In genomic region chr3:110016235-110016634, GRCh38 we compare ENCODE assay signal across 22 cellular contexts.
DNase-seq lines count a peak whose midpoint lies in the region; ATAC-seq and TF ChIP-seq lines count a peak whose summit lies in the region.
"Had no signal": no experiment of that assay in that cellular context is flagged by ENCODE, and none has a peak within 500 bp of the region (broad histone marks: within the 10 kb centered on the region; RNA-seq: fewer than 3 reads in every experiment).

No MANE protein-coding gene starts in this region.

- H3K36me3 Mint-ChIP-seq in CD4-positive, alpha-beta memory T cell: no peaks in the 10 kb centered on the region
- no peaks in the 10 kb centered on the region for H3K36me3 Mint-ChIP-seq in endothelial cell (ENCODE audit: low read depth, unreplicated experiment)
- H3K36me3 Mint-ChIP-seq: naive B cell had no signal

- peaks cover 10% of the 10 kb centered on the region for H3K4me1 ChIP-seq in CD4-positive, alpha-beta memory T cell (ENCODE audit: insufficient read depth, low read length)
- H3K4me1 ChIP-seq in Loucy (ENCODE audit: insufficient read depth, low read length, poor library complexity, severe bottlenecking) (no peaks in the 10 kb centered on the region), osteoblast (ENCODE audit: insufficient read depth, low read length) (no peaks in the 10 kb centered on the region), transverse colon (no peaks in the 10 kb centered on the region)
- H3K4me1 ChIP-seq: prostate gland had no signal

- H2AFZ ChIP-seq in Loucy (ENCODE audit: low read length) (peak overlapping the region; percentile 76; the same call in 1 of the 2 replicates), osteoblast (ENCODE audit: low read length) (peak overlapping the region; percentile 85)

- peak overlapping the region in 1 of 7 donors; percentile 29 for H3K27ac Mint-ChIP-seq in CD4-positive, alpha-beta memory T cell
- H3K27ac Mint-ChIP-seq in endothelial cell (ENCODE audit: unreplicated experiment): peak overlapping the region; percentile 26
- H3K27ac Mint-ChIP-seq: activated CD8-positive, alpha-beta T cell treated with anti-CD3 and anti-CD28 coated beads, Interleukin-2, amount 10 ng/mL, durations not matched to agents 7 days and 5 days; activated T-cell treated with anti-CD3 and anti-CD28 coated beads, Interleukin-2, amount 50 U/mL, for 72 hours; CD8-positive, alpha-beta memory T cell; naive B cell; stimulated activated naive CD8-positive, alpha-beta T cell treated with anti-CD3 and anti-CD28 coated beads, Interleukin-15, Interleukin-2, amounts not matched to agents 100 ng/mL and 50 ng/mL, for 24 hours; T-helper 1 cell treated with Interleukin-12 subunit alpha and Interleukin-12 subunit beta and Interleukin-4 antibody, amounts not matched to agents 30 μg/mL and 1 μg/mL, for 36 hours had no signal

- intact Hi-C loops in CD4-positive, alpha-beta memory T cell (cut with micrococcal nuclease): no loop called here
- intact Hi-C loops in transverse colon (cut with DNase I; ENCODE audit: low total_unique reads): no loop called here

- H3K36me3 ChIP-seq in CD4-positive, alpha-beta memory T cell (ENCODE audit: insufficient read depth, low read length): no peaks in the 10 kb centered on the region
- no peaks in the 10 kb centered on the region for H3K36me3 ChIP-seq in Loucy (ENCODE audit: insufficient read depth, low read length)
- no peaks in the 10 kb centered on the region for H3K36me3 ChIP-seq in osteoblast (ENCODE audit: insufficient read depth, low read length)
- H3K36me3 ChIP-seq in transverse colon: no peaks in the 10 kb centered on the region
- H3K36me3 ChIP-seq: left ventricle myocardium inferior, prostate gland had no signal

- H3K9me3 ChIP-seq in CD4-positive, alpha-beta memory T cell (ENCODE audit: control insufficient read depth in 1 of 2, low read length in 2 of 2): no peaks in the 10 kb centered on the region
- H3K9me3 ChIP-seq in Loucy (ENCODE audit: insufficient read depth, low read depth, low read length) (no peaks in the 10 kb centered on the region), osteoblast (ENCODE audit: low read depth, low read length) (no peaks in the 10 kb centered on the region), transverse colon (no peaks in the 10 kb centered on the region)
- H3K9me3 ChIP-seq: prostate gland had no signal

- no peaks in the 10 kb centered on the region for H3K9me2 ChIP-seq in Loucy (replicated peaks; ENCODE audit: low read depth, low read length)

- DNase-seq in CD4-positive, alpha-beta memory T cell: no peak
- DNase-seq in endothelial cell (ENCODE audit: low spot score): no peak
- no peak for DNase-seq in osteoblast (ENCODE audit: insufficient read length, low spot score, missing footprints)
- DNase-seq in transverse colon: no peak
- no peak for DNase-seq in stimulated activated CD4-positive, alpha-beta T cell treated with anti-CD3 and anti-CD28 coated beads, Interleukin-12 subunit alpha, Interleukin-12 subunit beta, amount 100 ng/mL, for 4 hours
- no peak for DNase-seq in NCI-H2196 (lab: John Stamatoyannopoulos, UW; ENCODE audit: unreplicated experiment)
- DNase-seq: activated CD8-positive, alpha-beta T cell treated with anti-CD3 and anti-CD28 coated beads, Interleukin-2, amount 10 ng/mL, durations not matched to agents 7 days and 5 days; activated T-cell treated with anti-CD3 and anti-CD28 coated beads, Interleukin-2, amount 50 U/mL, for 72 hours; CD8-positive, alpha-beta memory T cell; DMS79; left ventricle myocardium inferior; MM.1S; naive B cell; NCI-H187 treated with DMSO at 0.1 percent for 48 hours; NCI-H446; Right ventricle myocardium superior had no signal

- peak overlapping the region in 6 of 8 donors; percentile 29 to 64 (median 48) for H3K4me3 Mint-ChIP-seq in CD4-positive, alpha-beta memory T cell
- H3K4me3 Mint-ChIP-seq in endothelial cell (ENCODE audit: unreplicated experiment): no peak overlapping the region
- H3K4me3 Mint-ChIP-seq: activated CD8-positive, alpha-beta T cell treated with anti-CD3 and anti-CD28 coated beads, Interleukin-2, amount 10 ng/mL, durations not matched to agents 7 days and 5 days; central memory CD8-positive, alpha-beta T cell; naive B cell; stimulated activated naive CD8-positive, alpha-beta T cell treated with anti-CD3 and anti-CD28 coated beads, Interleukin-15, Interleukin-2, amounts not matched to agents 100 ng/mL and 50 ng/mL, for 24 hours; T-helper 1 cell treated with Interleukin-12 subunit alpha and Interleukin-12 subunit beta and Interleukin-4 antibody, amounts not matched to agents 30 μg/mL and 1 μg/mL, for 36 hours had no signal

- no peak overlapping the region for H3K4me3 ChIP-seq in CD4-positive, alpha-beta memory T cell (ENCODE audit: low read length in 2 of 2)
- H3K4me3 ChIP-seq in Loucy (ENCODE audit: low read length, poor library complexity, severe bottlenecking): no peak overlapping the region
- peak overlapping the region; percentile 52 for H3K4me3 ChIP-seq in osteoblast (ENCODE audit: insufficient read depth, low read length)
- H3K4me3 ChIP-seq in transverse colon: no peak overlapping the region
- H3K4me3 ChIP-seq: left ventricle myocardium inferior, prostate gland had no signal

- peaks cover 0 to 3% (median 0%) of the 10 kb centered on the region in 8 donors for H3K9me3 Mint-ChIP-seq in CD4-positive, alpha-beta memory T cell
- H3K9me3 Mint-ChIP-seq in endothelial cell (ENCODE audit: unreplicated experiment): no peaks in the 10 kb centered on the region
- H3K9me3 Mint-ChIP-seq: CD8-positive, alpha-beta memory T cell; central memory CD8-positive, alpha-beta T cell; T-helper 1 cell treated with Interleukin-12 subunit alpha and Interleukin-12 subunit beta and Interleukin-4 antibody, amounts not matched to agents 30 μg/mL and 1 μg/mL, for 36 hours had no signal

- no peaks in the 10 kb centered on the region for H3K27me3 Mint-ChIP-seq in CD4-positive, alpha-beta memory T cell
- H3K27me3 Mint-ChIP-seq in endothelial cell (ENCODE audit: unreplicated experiment): no peaks in the 10 kb centered on the region
- H3K27me3 Mint-ChIP-seq: CD8-positive, alpha-beta memory T cell; central memory CD8-positive, alpha-beta T cell; naive B cell; stimulated activated naive CD8-positive, alpha-beta T cell treated with anti-CD3 and anti-CD28 coated beads, Interleukin-15, Interleukin-2, amounts not matched to agents 100 ng/mL and 50 ng/mL, for 24 hours had no signal

- no peaks in the 10 kb centered on the region for H3F3A ChIP-seq in Loucy (ENCODE audit: low read depth)

- no peak for ATAC-seq in GM19397 (IDR thresholded peaks at IDR 0.05; ENCODE audit: unreplicated experiment)
- ATAC-seq: activated CD8-positive, alpha-beta T cell treated with anti-CD3 and anti-CD28 coated beads, Interleukin-2, amount 10 ng/mL, durations not matched to agents 7 days and 5 days had no signal

- no peak for TF ChIP-seq EP300 in transverse colon (IDR thresholded peaks at IDR 0.05; ENCODE audit: low read depth)

- H4K20me1 ChIP-seq in Loucy (ENCODE audit: insufficient read depth, low read length, poor library complexity, severe bottlenecking) (no peaks in the 10 kb centered on the region), osteoblast (ENCODE audit: insufficient read depth, low read length) (no peaks in the 10 kb centered on the region)

- TF ChIP-seq CTCF in Loucy (conservative IDR thresholded peaks at IDR 0.05; ENCODE audit: low read length) (no peak), endothelial cell (IDR thresholded peaks at IDR 0.05; ENCODE audit: unreplicated experiment) (no peak), osteoblast (IDR thresholded peaks at IDR 0.05; ENCODE audit: extremely low read depth, low read depth, low read length) (no peak), transverse colon (IDR thresholded peaks at IDR 0.05) (no peak)

- in situ Hi-C loops in transverse colon (cut with MboI; ENCODE audit: low pct_ligation_motif_present in 1 of 4, low pct_unique_long_range_greater_than_20kb in 1 of 4, low sequenced_read_pairs in 3 of 4): no loop called here

- no peak for TF ChIP-seq POLR2A in transverse colon (IDR thresholded peaks at IDR 0.05)

- no peak overlapping the region for H3K27ac ChIP-seq in CD4-positive, alpha-beta memory T cell (ENCODE audit: low read depth, low read length)
- no peak overlapping the region for H3K27ac ChIP-seq in osteoblast (ENCODE audit: low read depth, low read length)
- H3K27ac ChIP-seq in transverse colon: no peak overlapping the region
- H3K27ac ChIP-seq: left ventricle myocardium inferior, prostate gland had no signal

- WGBS in transverse colon (ENCODE audit: low coverage in 1 of 2), 2 donors: 60 to 61% methylated on average over 1 to 2 of the region's 2 CpGs

- H3K4me2 ChIP-seq in Loucy (ENCODE audit: low read depth, low read length, poor library complexity, severe bottlenecking): no peak overlapping the region
- H3K4me2 ChIP-seq in osteoblast (ENCODE audit: insufficient read depth, low read length): peak overlapping the region; percentile 65

- peaks cover 0 to 8% (median 6%) of the 10 kb centered on the region in 4 donors for H3K4me1 Mint-ChIP-seq in CD4-positive, alpha-beta memory T cell
- peaks cover 5% of the 10 kb centered on the region for H3K4me1 Mint-ChIP-seq in endothelial cell (ENCODE audit: unreplicated experiment)
- H3K4me1 Mint-ChIP-seq: central memory CD8-positive, alpha-beta T cell; naive B cell had no signal

- H3K79me2 ChIP-seq in Loucy (ENCODE audit: insufficient read depth, low read length): no peaks in the 10 kb centered on the region
- no peaks in the 10 kb centered on the region for H3K79me2 ChIP-seq in osteoblast (ENCODE audit: insufficient read depth, low read length)

- CTCF ChIA-PET in CD4-positive, alpha-beta memory T cell (lab: Charles Lee; ENCODE audit: partially characterized antibody): no interaction called here

- POLR2A ChIA-PET in CD4-positive, alpha-beta memory T cell (lab: Charles Lee; ENCODE audit: partially characterized antibody): no interaction called here

- no peak overlapping the region for H3K9ac ChIP-seq in Loucy (ENCODE audit: low read depth, low read length, poor library complexity, severe bottlenecking)

- no peaks in the 10 kb centered on the region for H3K27me3 ChIP-seq in CD4-positive, alpha-beta memory T cell (ENCODE audit: insufficient read depth, low read length)
- H3K27me3 ChIP-seq in Loucy (ENCODE audit: insufficient read depth, low read length, poor library complexity, severe bottlenecking): no peaks in the 10 kb centered on the region
- H3K27me3 ChIP-seq in osteoblast (ENCODE audit: insufficient read depth, low read length): no peaks in the 10 kb centered on the region
- no peaks in the 10 kb centered on the region for H3K27me3 ChIP-seq in transverse colon
